Comparison of ENCODE assay signal across 16 cellular contexts in genomic region chr9:126676685-126677143, GRCh38.
DNase-seq lines count a peak whose midpoint lies in the region; ATAC-seq and TF ChIP-seq lines count a peak whose summit lies in the region.
"Had no signal": no experiment of that assay in that cellular context is flagged by ENCODE, and none has a peak within 500 bp of the region (broad histone marks: within the 10 kb centered on the region; RNA-seq: fewer than 3 reads in every experiment).

No MANE protein-coding gene starts in this region.

- H3K36me3 Mint-ChIP-seq in activated T-cell treated with anti-CD3 and anti-CD28 coated beads, Interleukin-2, amount 50 U/mL, for 72 hours (ENCODE audit: insufficient read depth in 2 of 2), result peaks cover 0 to 2% of the 10 kb centered on the region in 2 donors

- no peak for ATAC-seq in activated T-cell treated with anti-CD3 and anti-CD28 coated beads, Interleukin-2, amount 50 U/mL, for 72 hours (replicated peaks in 1 of 2)
- no peak for ATAC-seq in HG03097 (IDR thresholded peaks at IDR 0.05; ENCODE audit: low FRiP score, unreplicated experiment)
- ATAC-seq in HG02588 (IDR thresholded peaks at IDR 0.05; ENCODE audit: unreplicated experiment), result no peak

- no peak overlapping the region for H3K9ac ChIP-seq in neuronal stem cell (ENCODE audit: low read depth, low read length, poor library complexity)

- TF ChIP-seq CTCF in epithelial cell of esophagus (IDR thresholded peaks at IDR 0.05; ENCODE audit: insufficient read depth, low read depth, low read length, missing control alignments), result no peak

- no peak overlapping the region for H3K14ac ChIP-seq in neuronal stem cell (ENCODE audit: low read length)

- peaks cover 0 to 7% of the 10 kb centered on the region in 2 donors for H3K9me3 ChIP-seq in neuronal stem cell (replicated peaks in 1 of 2; ENCODE audit: control insufficient read depth in 2 of 2, insufficient read depth in 1 of 2, low read depth in 1 of 2, low read length in 2 of 2)
- H3K9me3 ChIP-seq: Caco-2, neutrophil, suprapubic skin had no signal

- no peak overlapping the region for H3K23ac ChIP-seq in neuronal stem cell (ENCODE audit: low read depth, low read length, poor library complexity)

- no peak overlapping the region for H3K27ac Mint-ChIP-seq in activated T-cell treated with anti-CD3 and anti-CD28 coated beads, Interleukin-2, amount 50 U/mL, for 72 hours
- H3K27ac Mint-ChIP-seq: activated B cell treated with CpG ODN at 0.5 μM for 24 hours had no signal

- H3K4me3 ChIP-seq in epithelial cell of esophagus (ENCODE audit: low read length) (no peak overlapping the region), neuronal stem cell (ENCODE audit: low read length in 2 of 2) (no peak overlapping the region)
- H3K4me3 ChIP-seq: lung, suprapubic skin had no signal

- H3K4me2 ChIP-seq in neuronal stem cell (ENCODE audit: insufficient read depth, low read length, poor library complexity, severe bottlenecking), result no peak overlapping the region

- H3K79me1 ChIP-seq in neuronal stem cell (ENCODE audit: low read depth, low read length), result no peaks in the 10 kb centered on the region

- peak; percentile 13 to 25 for DNase-seq in activated T-cell treated with anti-CD3 and anti-CD28 coated beads, Interleukin-2, amount 50 U/mL, for 72 hours
- no peak for DNase-seq in activated T-cell treated with anti-CD3 and anti-CD28 coated beads for 4 hours
- peak; percentile 72 to 79 for DNase-seq in NCI-H524 (lab: John Stamatoyannopoulos, UW)
- DNase-seq in epithelial cell of esophagus (ENCODE audit: low read depth), result peak; percentile 49
- DNase-seq in neuronal stem cell (ENCODE audit: low spot score), result peak; percentile 71
- DNase-seq in activated CD4-positive, CD25-positive, alpha-beta regulatory T cell (lab: John Stamatoyannopoulos, UW), result no peak
- DNase-seq: ACHN; activated B cell treated with CpG ODN at 0.5 μM for 24 hours; activated T-cell treated with anti-CD3 and anti-CD28 coated beads, Interleukin-2, amount 50 U/mL, for 1 hour; Caco-2; MM.1S had no signal

- WGBS in neuronal stem cell (ENCODE audit: extremely low coverage in 2 of 2, insufficient read length in 2 of 2, insufficient replicate concordance in 1 of 2), 2 donors, result no CpG with 5 or more reads among the region's 24 CpGs

- no peaks in the 10 kb centered on the region for H3K36me3 ChIP-seq in neuronal stem cell (replicated peaks in 1 of 2; ENCODE audit: control insufficient read depth in 2 of 2, insufficient read depth in 2 of 2, low read length in 2 of 2)
- H3K36me3 ChIP-seq: neutrophil, suprapubic skin had no signal

- H3K27ac ChIP-seq in neuronal stem cell (replicated peaks; ENCODE audit: low read length), result no peak overlapping the region
- H3K27ac ChIP-seq: neutrophil, suprapubic skin had no signal

- H3K27me3 Mint-ChIP-seq in activated T-cell treated with anti-CD3 and anti-CD28 coated beads, Interleukin-2, amount 50 U/mL, for 72 hours (ENCODE audit: low read depth), result peaks cover 91% of the 10 kb centered on the region

- peak overlapping the region; percentile 63 for H2AK5ac ChIP-seq in neuronal stem cell (ENCODE audit: low read depth, low read length)

- H2BK120ac ChIP-seq in neuronal stem cell (ENCODE audit: low read depth, low read length), result no peak overlapping the region

- H3K4me3 Mint-ChIP-seq in activated T-cell treated with anti-CD3 and anti-CD28 coated beads, Interleukin-2, amount 50 U/mL, for 72 hours, result no peak overlapping the region
- H3K4me3 Mint-ChIP-seq: activated B cell treated with CpG ODN at 0.5 μM for 24 hours had no signal

- H3K27me3 ChIP-seq in neuronal stem cell (ENCODE audit: control insufficient read depth in 3 of 3, insufficient read depth in 3 of 3, low read depth in 1 of 3, low read length in 3 of 3), result peaks cover 41 to 92% (median 91%) of the 10 kb centered on the region in 3 experiments

- peaks cover 29% of the 10 kb centered on the region for H3K4me1 Mint-ChIP-seq in activated T-cell treated with anti-CD3 and anti-CD28 coated beads, Interleukin-2, amount 50 U/mL, for 72 hours (ENCODE audit: low read depth)
- H3K4me1 Mint-ChIP-seq: activated B cell treated with CpG ODN at 0.5 μM for 24 hours had no signal

- H3K9me3 Mint-ChIP-seq in activated T-cell treated with anti-CD3 and anti-CD28 coated beads, Interleukin-2, amount 50 U/mL, for 72 hours, result no peaks in the 10 kb centered on the region
- H3K9me3 Mint-ChIP-seq: activated B cell treated with CpG ODN at 0.5 μM for 24 hours had no signal

- H2BK12ac ChIP-seq in neuronal stem cell (ENCODE audit: low read length), result no peak overlapping the region

- H2BK5ac ChIP-seq in neuronal stem cell (ENCODE audit: low read length), result no peak overlapping the region

- H3K4ac ChIP-seq in neuronal stem cell (ENCODE audit: low read length), result no peak overlapping the region

- no peak overlapping the region for H2AFZ ChIP-seq in neuronal stem cell (ENCODE audit: low read length)

- no peak overlapping the region for H4K8ac ChIP-seq in neuronal stem cell (ENCODE audit: low read depth, low read length)

- no peak overlapping the region for H2BK15ac ChIP-seq in neuronal stem cell (ENCODE audit: low read length)

- peak overlapping the region; percentile 57 for H3K18ac ChIP-seq in neuronal stem cell (ENCODE audit: low read length)

- no peak overlapping the region for H4K91ac ChIP-seq in neuronal stem cell (ENCODE audit: low read depth, low read length, poor library complexity)

- peaks cover 7 to 27% of the 10 kb centered on the region in 2 donors for H3K4me1 ChIP-seq in neuronal stem cell (ENCODE audit: control insufficient read depth in 2 of 2, insufficient read depth in 1 of 2, low read depth in 1 of 2, low read length in 2 of 2)

Comparison
In these comparisons a context has a peak if more than half of its experiments do, and no peak if none do; other contexts are left out.
1. DNase-seq: peak in activated T-cell treated with anti-CD3 and anti-CD28 coated beads, Interleukin-2, amount 50 U/mL, for 72 hours (2 of 2), NCI-H524 (2 of 2), epithelial cell of esophagus (single experiment) and neuronal stem cell (single experiment); none in activated T-cell treated with anti-CD3 and anti-CD28 coated beads for 4 hours (single experiment) and activated CD4-positive, CD25-positive, alpha-beta regulatory T cell (0 of 4).